Comparison of ENCODE assay signal across 8 cellular contexts in the genomic region with DNA sequence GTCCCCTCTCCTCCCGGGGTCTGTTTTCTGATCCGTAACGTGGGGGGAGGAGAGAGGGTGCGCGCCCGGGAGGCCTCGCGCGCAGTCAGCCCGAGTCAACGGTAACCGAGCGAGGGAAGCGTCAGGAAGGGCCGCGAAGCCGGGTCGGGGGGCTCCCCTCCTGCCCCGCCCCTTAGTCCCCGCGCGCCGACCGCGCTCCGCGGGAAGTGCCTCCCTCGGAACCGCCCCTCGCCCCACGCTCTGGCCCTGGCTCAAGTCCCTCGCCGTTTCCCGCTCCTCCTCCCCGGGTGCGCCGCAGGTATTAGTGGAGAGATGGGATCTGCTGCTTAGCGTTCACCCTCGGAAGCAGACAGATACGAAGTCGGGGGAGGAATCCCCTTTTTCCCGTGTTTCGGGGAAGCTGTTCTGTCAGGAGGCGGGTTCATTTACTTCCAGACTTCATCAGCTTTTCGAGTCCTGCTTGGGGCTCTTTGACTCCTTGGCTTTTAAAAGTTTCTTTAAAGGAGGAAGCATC. TPM values are rescaled to one million over a fixed set of nuclear protein-coding genes. Genes with fewer than 3 reads are reported as not detected.
DNase-seq lines count a peak whose midpoint lies in the region; ATAC-seq and TF ChIP-seq lines count a peak whose summit lies in the region.

No MANE protein-coding gene starts in this region.

- H3K36me3 ChIP-seq in Caco-2 (ENCODE audit: control insufficient read depth, insufficient read depth, low read length), result peaks cover 1% of the 10 kb centered on the region; the same call in 1 of the 2 replicates

- H3K4me3 ChIP-seq in Caco-2 (ENCODE audit: low read depth, low read length) (peak overlapping the region; percentile 81), LNCaP clone FGC (ENCODE audit: low read depth, low read length) (peak overlapping the region; percentile 99)

- POLR2A ChIA-PET in Caco-2 (lab: Charles Lee), result interaction anchor here (1.1 kb wide), 1 partner anchor 22 kb away, joined by 12 read pairs; no protein-coding TSS in a partner anchor
- POLR2A ChIA-PET in activated CD4-positive, alpha-beta T cell treated with anti-CD3 and anti-CD28 coated beads for 36 hours (lab: Charles Lee), result interaction anchor here (0.6 kb wide), 1 partner anchor 66 kb away, joined by 3 read pairs; no protein-coding TSS in a partner anchor

- H3K36me3 Mint-ChIP-seq in Caco-2 (ENCODE audit: insufficient read depth, unreplicated experiment) (peaks cover 45% of the 10 kb centered on the region), mesothelial cell of epicardium (peaks cover 7% of the 10 kb centered on the region)
- H3K36me3 Mint-ChIP-seq in activated CD4-positive, alpha-beta T cell treated with anti-CD3 and anti-CD28 coated beads for 36 hours (ENCODE audit: low read depth), result peaks cover 34% of the 10 kb centered on the region

- no peaks in the 10 kb centered on the region for H3K27me3 ChIP-seq in Caco-2 (replicated peaks; ENCODE audit: control insufficient read depth, insufficient read depth, low read length)

- H3K4me1 ChIP-seq in Caco-2, result peaks cover 15% of the 10 kb centered on the region

- TF ChIP-seq CTCF in Caco-2 (IDR thresholded peaks at IDR 0.05; ENCODE audit: insufficient read depth in 1 of 2, low read depth in 1 of 2, low read length in 1 of 2, severe bottlenecking in 1 of 2, unreplicated experiment in 1 of 2) (no peak), LNCaP clone FGC (IDR thresholded peaks at IDR 0.05; ENCODE audit: control insufficient read depth, extremely low read depth, insufficient read depth) (no peak), mesothelial cell of epicardium (IDR thresholded peaks at IDR 0.05; ENCODE audit: unreplicated experiment) (no peak)

- BruUV-seq in Caco-2 (replicated peaks; lab: Mats Ljungman, UMichigan), result no TSS peak

- H3K27ac Mint-ChIP-seq in Caco-2 (ENCODE audit: unreplicated experiment) (peak overlapping the region; percentile 87), mesothelial cell of epicardium (peak overlapping the region; percentile 96)
- peak overlapping the region; percentile 92 for H3K27ac Mint-ChIP-seq in activated CD4-positive, alpha-beta T cell treated with anti-CD3 and anti-CD28 coated beads for 36 hours

- intact Hi-C loops in Caco-2 (cut with micrococcal nuclease; ENCODE audit: unreplicated experiment), result no loop called here
- intact Hi-C loops in activated CD4-positive, alpha-beta T cell treated with anti-CD3 and anti-CD28 coated beads for 36 hours (cut with DNase I, micrococcal nuclease), result loop anchor here (2.0 to 5.0 kb wide), 4 partner anchors 33 to 67 kb away; partner anchors contain the start of gene MARCHF2 (in 1 of the 2)

- ATAC-seq in GM21528 (IDR thresholded peaks at IDR 0.05; ENCODE audit: low FRiP score, unreplicated experiment), result peak; percentile 31
- ATAC-seq in activated CD4-positive, alpha-beta T cell treated with anti-CD3 and anti-CD28 coated beads for 36 hours, result peak; percentile 1

- H3K4me3 Mint-ChIP-seq in Caco-2 (ENCODE audit: unreplicated experiment) (peak overlapping the region; percentile 94), mesothelial cell of epicardium (peak overlapping the region; percentile 94)
- peak overlapping the region; percentile 94 for H3K4me3 Mint-ChIP-seq in activated CD4-positive, alpha-beta T cell treated with anti-CD3 and anti-CD28 coated beads for 36 hours

- H3K9me3 Mint-ChIP-seq in Caco-2 (ENCODE audit: unreplicated experiment) (no peaks in the 10 kb centered on the region), mesothelial cell of epicardium (no peaks in the 10 kb centered on the region)
- H3K9me3 Mint-ChIP-seq in activated CD4-positive, alpha-beta T cell treated with anti-CD3 and anti-CD28 coated beads for 36 hours (ENCODE audit: low read depth), result no peaks in the 10 kb centered on the region

- DNase-seq in Caco-2 (peak; percentile 50 to 53), LNCaP clone FGC (ENCODE audit: low read depth) (no peak), mesothelial cell of epicardium (ENCODE audit: low spot score in 2 of 2, unreplicated experiment in 2 of 2) (peak; percentile 55 to 66), 8988T (no peak)
- DNase-seq in activated CD4-positive, alpha-beta T cell treated with anti-CD3 and anti-CD28 coated beads for 36 hours, result peak; percentile 59
- DNase-seq in effector CD4-positive, alpha-beta T cell, result peak; percentile 29
- peak; percentile 23 for DNase-seq in stimulated activated naive CD4-positive, alpha-beta T cell treated with Interleukin-2 at 50 U/mL for 16 hours (lab: John Stamatoyannopoulos, UW)

- H3K4me1 Mint-ChIP-seq in Caco-2 (ENCODE audit: low read depth, unreplicated experiment), result peaks cover 8% of the 10 kb centered on the region
- H3K4me1 Mint-ChIP-seq in activated CD4-positive, alpha-beta T cell treated with anti-CD3 and anti-CD28 coated beads for 36 hours, result peaks cover 42% of the 10 kb centered on the region
- peaks cover 42% of the 10 kb centered on the region for H3K4me1 Mint-ChIP-seq in mesothelial cell of epicardium

- no peaks in the 10 kb centered on the region for H3K9me3 ChIP-seq in Caco-2

- CTCF ChIA-PET in Caco-2 (lab: Charles Lee), result no interaction called here
- CTCF ChIA-PET in activated CD4-positive, alpha-beta T cell treated with anti-CD3 and anti-CD28 coated beads for 36 hours (lab: Charles Lee), result interaction anchor here (1.5 to 2.5 kb wide), 4 partner anchors 11 to 134 kb away, joined by 6 to 12 read pairs (median 8); partner anchors contain the start of genes MARCHF2 and ZNF414

- H3K27me3 Mint-ChIP-seq in Caco-2 (ENCODE audit: insufficient read depth, unreplicated experiment), result no peaks in the 10 kb centered on the region
- no peaks in the 10 kb centered on the region for H3K27me3 Mint-ChIP-seq in activated CD4-positive, alpha-beta T cell treated with anti-CD3 and anti-CD28 coated beads for 36 hours
- H3K27me3 Mint-ChIP-seq in mesothelial cell of epicardium (ENCODE audit: low read depth), result no peaks in the 10 kb centered on the region

RNA-seq across cellular contexts. Expression of gene HNRNPM, which starts 0.8 kb away (rescaled TPM):
- total RNA-seq in Caco-2 (2022) (271 and 286 TPM in 2 replicates), mesothelial cell of epicardium (249 to 259 TPM (median 252 TPM) in 3 replicates)
- 100 to 1,000 TPM; 250 to 304 TPM for total RNA-seq in activated CD4-positive, alpha-beta T cell treated with anti-CD3 and anti-CD28 coated beads for 36 hours

RNA-seq across cellular contexts. Expression of gene MARCHF2, which starts 32.4 kb away (rescaled TPM):
- total RNA-seq in Caco-2 (2022), result 13.8 and 15.2 TPM in 2 replicates
- 10 to 100 TPM in 1 of 2 experiments, 1 to 10 TPM in 1; 9.1 to 10.1 TPM for total RNA-seq in activated CD4-positive, alpha-beta T cell treated with anti-CD3 and anti-CD28 coated beads for 36 hours
- 20.7 to 21.4 TPM (median 21.4 TPM) in 3 replicates for total RNA-seq in mesothelial cell of epicardium

RNA-seq across cellular contexts. Expression of gene RAB11B, which starts 55.4 kb away (rescaled TPM):
- total RNA-seq in Caco-2 (2022), result 86.3 and 91.3 TPM in 2 replicates
- 10 to 100 TPM; 74.3 to 93.4 TPM for total RNA-seq in activated CD4-positive, alpha-beta T cell treated with anti-CD3 and anti-CD28 coated beads for 36 hours
- total RNA-seq in mesothelial cell of epicardium, result 150 to 151 TPM (median 150 TPM) in 3 replicates

RNA-seq across cellular contexts. Expression of gene PRAM1, which starts 56.9 kb away (rescaled TPM):
- 0.26 TPM in 1 of 2 replicates, not detected in the other for total RNA-seq in Caco-2 (2022)
- 1 to 10 TPM in 1 of 2 experiments, under 1 TPM in 1; 0.90 to 1.1 TPM for total RNA-seq in activated CD4-positive, alpha-beta T cell treated with anti-CD3 and anti-CD28 coated beads for 36 hours
- 0.70 to 1.2 TPM (median 0.94 TPM) in 3 replicates for total RNA-seq in mesothelial cell of epicardium

Comparison
In these comparisons a context has a peak if more than half of its experiments do, and no peak if none do; other contexts are left out.
1. DNase-seq: peak in Caco-2 (2 of 2), activated CD4-positive, alpha-beta T cell treated with anti-CD3 and anti-CD28 coated beads for 36 hours (single experiment), effector CD4-positive, alpha-beta T cell (single experiment), mesothelial cell of epicardium (2 of 2) and stimulated activated naive CD4-positive, alpha-beta T cell treated with Interleukin-2 at 50 U/mL for 16 hours (single experiment); none in LNCaP clone FGC (single experiment) and 8988T (single experiment).
2. Peak in every context shown above with its lines, with median percentiles within 50 percentile points of each other: H3K27ac Mint-ChIP-seq and H3K4me3 Mint-ChIP-seq.